9 cellular contexts compared by ENCODE assay signal in genomic region chr2:152647417-152648010, GRCh38.
DNase-seq lines count a peak whose midpoint lies in the region; ATAC-seq, FAIRE-seq and TF ChIP-seq lines count a peak whose summit lies in the region.
"Had no signal": no experiment of that assay in that cellular context is flagged by ENCODE, and none has a peak within 500 bp of the region (broad histone marks: within the 10 kb centered on the region; RNA-seq: fewer than 3 reads in every experiment).

No MANE protein-coding gene starts in this region.

- no peaks in the 10 kb centered on the region for H3K27me3 Mint-ChIP-seq in astrocyte (ENCODE audit: low read depth, unreplicated experiment)
- H3K27me3 Mint-ChIP-seq: stimulated activated naive CD8-positive, alpha-beta T cell treated with anti-CD3 and anti-CD28 coated beads, Interleukin-15, Interleukin-2, amounts not matched to agents 100 ng/mL and 50 ng/mL, for 24 hours had no signal

- no peak overlapping the region for H3K4me3 Mint-ChIP-seq in astrocyte (ENCODE audit: unreplicated experiment)
- H3K4me3 Mint-ChIP-seq: stimulated activated naive CD8-positive, alpha-beta T cell treated with anti-CD3 and anti-CD28 coated beads, Interleukin-15, Interleukin-2, amounts not matched to agents 100 ng/mL and 50 ng/mL, for 24 hours had no signal

- H4K20me1 ChIP-seq in astrocyte (ENCODE audit: insufficient read depth, low read length), result no peaks in the 10 kb centered on the region

- H3K27ac ChIP-seq in astrocyte (ENCODE audit: low read depth, low read length) (peak overlapping the region; percentile 55), subcutaneous abdominal adipose tissue (ENCODE audit: low read depth, low read length) (peak overlapping the region; percentile 58)

- H3K27ac Mint-ChIP-seq in astrocyte (ENCODE audit: unreplicated experiment), result peak overlapping the region; percentile 2
- H3K27ac Mint-ChIP-seq: stimulated activated naive CD8-positive, alpha-beta T cell treated with anti-CD3 and anti-CD28 coated beads, Interleukin-15, Interleukin-2, amounts not matched to agents 100 ng/mL and 50 ng/mL, for 24 hours had no signal

- H3K9me3 ChIP-seq in astrocyte (ENCODE audit: insufficient read depth, low read depth, low read length) (no peaks in the 10 kb centered on the region), subcutaneous abdominal adipose tissue (ENCODE audit: control insufficient read depth in 5 of 5, low read length in 5 of 5) (no peaks in the 10 kb centered on the region)

- H3K9ac ChIP-seq in astrocyte (ENCODE audit: low read length) (no peak overlapping the region), subcutaneous abdominal adipose tissue (ENCODE audit: low read length in 5 of 5) (peak overlapping the region in 3 of 5 donors; percentile 4 to 58 (median 8))

- H3K4me2 ChIP-seq in astrocyte (ENCODE audit: low read length), result peak overlapping the region; percentile 7

- peaks cover 8% of the 10 kb centered on the region for H3K36me3 Mint-ChIP-seq in astrocyte (ENCODE audit: low read depth, unreplicated experiment)

- FAIRE-seq in astrocyte (lab: Jason Lieb, UNC), result no peak
- no peak for FAIRE-seq in GM19239 (lab: Jason Lieb, UNC)

- no peak for ATAC-seq in GM21528 (IDR thresholded peaks at IDR 0.05; ENCODE audit: low FRiP score, unreplicated experiment)
- no peak for ATAC-seq in HG02970 (IDR thresholded peaks at IDR 0.05; ENCODE audit: low FRiP score, unreplicated experiment)

- H3K36me3 ChIP-seq in astrocyte (ENCODE audit: insufficient read depth, low read length) (peaks cover 8% of the 10 kb centered on the region), subcutaneous abdominal adipose tissue (ENCODE audit: control insufficient read depth in 5 of 5, insufficient read depth in 5 of 5, low read length in 5 of 5) (peaks cover 24 to 50% (median 36%) of the 10 kb centered on the region in 5 donors)

- H3K4me1 ChIP-seq in astrocyte (ENCODE audit: insufficient read depth, low read length), result peaks cover 17% of the 10 kb centered on the region
- H3K4me1 ChIP-seq in subcutaneous abdominal adipose tissue (ENCODE audit: control insufficient read depth in 5 of 5, insufficient read depth in 5 of 5, low read length in 5 of 5), result peaks cover 4 to 26% (median 17%) of the 10 kb centered on the region in 5 donors

- no peak for TF ChIP-seq CTCF in astrocyte (IDR thresholded peaks at IDR 0.05; ENCODE audit: insufficient read depth, low read depth, low read length)

- DNase-seq in NCI-H128 (lab: John Stamatoyannopoulos, UW; ENCODE audit: unreplicated experiment), result peak; percentile 32
- peak; percentile 48 for DNase-seq in astrocyte (ENCODE audit: low read depth)
- peak; percentile 32 for DNase-seq in iris pigment epithelial cell (ENCODE audit: low read depth)
- DNase-seq in CD1c-positive myeloid dendritic cell (ENCODE audit: extremely low spot score), result no peak
- no peak for DNase-seq in GM19239 (ENCODE audit: insufficient read length, low spot score)

- H3K4me3 ChIP-seq in astrocyte (ENCODE audit: insufficient read depth, low read depth, low read length) (no peak overlapping the region), subcutaneous abdominal adipose tissue (ENCODE audit: low read depth in 1 of 5, low read length in 5 of 5) (peak overlapping the region in 1 of 5 donors; percentile 37)

- no peak overlapping the region for H2AFZ ChIP-seq in astrocyte (ENCODE audit: low read depth, low read length)

- H3K27me3 ChIP-seq in astrocyte (ENCODE audit: insufficient read depth, low read length) (no peaks in the 10 kb centered on the region), subcutaneous abdominal adipose tissue (ENCODE audit: control insufficient read depth in 5 of 5, insufficient read depth in 4 of 5, low read length in 5 of 5) (no peaks in the 10 kb centered on the region)

- H3K79me2 ChIP-seq in astrocyte (ENCODE audit: insufficient read depth, low read length), result no peaks in the 10 kb centered on the region

- peaks cover 17% of the 10 kb centered on the region for H3K4me1 Mint-ChIP-seq in astrocyte (ENCODE audit: low read depth, unreplicated experiment)

- no peaks in the 10 kb centered on the region for H3K9me3 Mint-ChIP-seq in astrocyte (ENCODE audit: unreplicated experiment)
- H3K9me3 Mint-ChIP-seq: stimulated activated naive CD8-positive, alpha-beta T cell treated with anti-CD3 and anti-CD28 coated beads, Interleukin-15, Interleukin-2, amounts not matched to agents 100 ng/mL and 50 ng/mL, for 24 hours had no signal

Comparison
In these comparisons a context has a peak if more than half of its experiments do, and no peak if none do; other contexts are left out.
1. DNase-seq: peak in NCI-H128 (single experiment), astrocyte (single experiment) and iris pigment epithelial cell (single experiment); none in CD1c-positive myeloid dendritic cell (single experiment) and GM19239 (single experiment).